In genomic region chr9:24391095-24391494, GRCh38 we compare ENCODE assay signal across 31 cellular contexts.
"Had no signal": no experiment of that assay in that cellular context is flagged by ENCODE, and none has a peak within 500 bp of the region (broad histone marks: within the 10 kb centered on the region; RNA-seq: fewer than 3 reads in every experiment).

No MANE protein-coding gene starts in this region.

- H3K36me3 Mint-ChIP-seq: activated naive CD8-positive, alpha-beta T cell had no signal

- DNase-seq: activated B cell treated with CpG ODN at 0.5 μM for 24 hours; activated CD4-positive, alpha-beta T cell treated with anti-CD3 and anti-CD28 coated beads for 48 hours; activated CD4-positive, alpha-beta T cell treated with anti-CD3 and anti-CD28 coated beads, Interleukin-2, amount 50 U/mL, for 1 hour; activated CD4-positive, alpha-beta T cell treated with anti-CD3 and anti-CD28 coated beads, Interleukin-2, amount 50 U/mL, for 48 hours; activated CD8-positive, alpha-beta memory T cell treated with anti-CD3 and anti-CD28 coated beads for 24 hours; activated CD8-positive, alpha-beta T cell treated with anti-CD3 and anti-CD28 coated beads for 36 hours; activated effector memory CD4-positive, alpha-beta T cell treated with Interleukin-2 at 50 U/mL for 16 hours; activated gamma-delta T cell treated with Interleukin-2 at 50 U/mL for 16 hours; activated naive CD4-positive, alpha-beta T cell treated with anti-CD3 and anti-CD28 coated beads, Interleukin-2, amount 50 U/mL, for 16 hours; activated naive CD4-positive, alpha-beta T cell treated with Interleukin-2 at 50 U/mL for 16 hours; activated T-cell treated with anti-CD3 and anti-CD28 coated beads, Interleukin-2, amount 50 U/mL, for 4 hours; amniotic stem cell; anterior cingulate cortex; brain microvascular endothelial cell; dorsolateral prefrontal cortex; effector memory CD4-positive, alpha-beta T cell; endodermal cell; foreskin fibroblast; head of caudate nucleus; T-helper 2 cell had no signal

- H3K27me3 Mint-ChIP-seq: activated B cell treated with CpG ODN at 0.5 μM for 24 hours; activated CD8-positive, alpha-beta T cell treated with anti-CD3 and anti-CD28 coated beads for 36 hours; activated naive CD8-positive, alpha-beta T cell; activated T-helper 17 cell treated with anti-CD3 and anti-CD28 coated beads, Interleukin-2, amount 50 U/mL, for 72 hours; central memory CD8-positive, alpha-beta T cell; dendritic cell treated with granulocyte-macrophage colony-stimulating factor and Interleukin-4, amounts not matched to agents 40 ng/mL and 50 ng/mL, for 4 days had no signal

- H3K4me1 Mint-ChIP-seq: activated B cell treated with CpG ODN at 0.5 μM for 24 hours; activated T-helper 17 cell treated with anti-CD3 and anti-CD28 coated beads, Interleukin-2, amount 50 U/mL, for 72 hours; central memory CD8-positive, alpha-beta T cell; endodermal cell had no signal

- H3K27ac Mint-ChIP-seq: activated B cell treated with CpG ODN at 0.5 μM for 24 hours; activated CD8-positive, alpha-beta T cell treated with anti-CD3 and anti-CD28 coated beads for 36 hours; activated naive CD8-positive, alpha-beta T cell; activated T-helper 17 cell treated with anti-CD3 and anti-CD28 coated beads, Interleukin-2, amount 50 U/mL, for 72 hours; dendritic cell treated with granulocyte-macrophage colony-stimulating factor and Interleukin-4, amounts not matched to agents 40 ng/mL and 50 ng/mL, for 4 days; endodermal cell had no signal

- H3K9me3 Mint-ChIP-seq: endodermal cell had no signal

- H3K36me3 ChIP-seq: brain microvascular endothelial cell had no signal

- H3K4me3 ChIP-seq: coronary artery, dorsolateral prefrontal cortex had no signal

- ATAC-seq: activated CD4-positive, CD25-positive, alpha-beta regulatory T cell treated with anti-CD3 and anti-CD28 coated beads, Interleukin-2, amount 50 U/mL, for 24 hours; activated CD8-positive, alpha-beta T cell treated with anti-CD3 and anti-CD28 coated beads for 36 hours; activated T-cell treated with anti-CD3 and anti-CD28 coated beads, Interleukin-2, amount 50 U/mL, for 4 hours; activated T-helper 17 cell treated with anti-CD3 and anti-CD28 coated beads, Interleukin-2, amount 50 U/mL, for 72 hours; esophagus mucosa had no signal

- H3K27me3 ChIP-seq: brain microvascular endothelial cell, dorsolateral prefrontal cortex had no signal

- FAIRE-seq: astrocyte, frontal cortex, TTC549 had no signal

- H3K27ac ChIP-seq: brain microvascular endothelial cell, coronary artery, dorsolateral prefrontal cortex, VCaP had no signal

- H3K4me3 Mint-ChIP-seq: activated B cell treated with CpG ODN at 0.5 μM for 24 hours; activated CD8-positive, alpha-beta T cell treated with anti-CD3 and anti-CD28 coated beads for 36 hours; activated naive CD8-positive, alpha-beta T cell; activated T-cell treated with anti-CD3 and anti-CD28 coated beads, Interleukin-2, amount 50 U/mL, for 4 hours; activated T-helper 17 cell treated with anti-CD3 and anti-CD28 coated beads, Interleukin-2, amount 50 U/mL, for 72 hours; central memory CD8-positive, alpha-beta T cell; dendritic cell treated with granulocyte-macrophage colony-stimulating factor and Interleukin-4, amounts not matched to agents 40 ng/mL and 50 ng/mL, for 4 days; endodermal cell had no signal
